ENCODE assay signal across 33 cellular contexts in genomic region chr6:66935612-66936011, GRCh38.
DNase-seq lines count a peak whose midpoint lies in the region; TF ChIP-seq lines count a peak whose summit lies in the region.
"Had no signal": no experiment of that assay in that cellular context is flagged by ENCODE, and none has a peak within 500 bp of the region (broad histone marks: within the 10 kb centered on the region; RNA-seq: fewer than 3 reads in every experiment).

No MANE protein-coding gene starts in this region.

- H3K36me3 Mint-ChIP-seq in endothelial cell (ENCODE audit: low read depth, unreplicated experiment): peaks cover 3% of the 10 kb centered on the region
- H3K36me3 Mint-ChIP-seq: CD14-positive monocyte; CD4-positive, alpha-beta memory T cell; CD4-positive, CD25-positive, alpha-beta regulatory T cell; CD8-positive, alpha-beta memory T cell; CD8-positive, alpha-beta T cell had no signal

- H3K4me1 ChIP-seq in neuronal stem cell (ENCODE audit: control insufficient read depth in 2 of 2, insufficient read depth in 1 of 2, low read depth in 1 of 2, low read length in 2 of 2): no peaks in the 10 kb centered on the region
- H3K4me1 ChIP-seq: A549; BE2C; BLaER1; BLaER1 treated with 17β-estradiol and CSF1 and Interleukin-3, amounts not matched to agents 10 nM and 100 nM; Caco-2 had no signal

- H3K27me3 Mint-ChIP-seq in endothelial cell (ENCODE audit: unreplicated experiment): peaks cover 4% of the 10 kb centered on the region
- H3K27me3 Mint-ChIP-seq: B cell; CD4-positive, alpha-beta memory T cell; CD4-positive, alpha-beta T cell; CD4-positive, CD25-positive, alpha-beta regulatory T cell; CD8-positive, alpha-beta memory T cell had no signal

- no peak overlapping the region for H2AFZ ChIP-seq in neuronal stem cell (ENCODE audit: low read length)

- H2BK5ac ChIP-seq in neuronal stem cell (ENCODE audit: low read length): no peak overlapping the region

- DNase-seq in endothelial cell (ENCODE audit: low spot score) (no peak), neuronal stem cell (ENCODE audit: low spot score) (no peak), posterior vena cava (ENCODE audit: low spot score) (peak; percentile 64), nucleus accumbens (lab: John Stamatoyannopoulos, UW) (no peak), ecto neural progenitor cell (ENCODE audit: low spot score) (no peak), dedifferentiated amniotic fluid mesenchymal stem cell (ENCODE audit: extremely low spot score) (no peak)
- DNase-seq: 8988T; ACHN; AML-193; BE2C; C1 segment of cervical spinal cord; Caco-2; Calu3; CD4-positive, alpha-beta memory T cell; CD4-positive, alpha-beta T cell; CD4-positive, CD25-positive, alpha-beta regulatory T cell; CD8-positive, alpha-beta memory T cell; CD8-positive, alpha-beta T cell; COR-L47; DMS 273 treated with DMSO at 0.1 percent for 48 hours; DMS153; DMS53; DMS79; DMS79 treated with DMSO at 0.1 percent for 48 hours; DND-41; EL had no signal

- no peaks in the 10 kb centered on the region for H3K36me3 ChIP-seq in neuronal stem cell (replicated peaks in 1 of 2; ENCODE audit: control insufficient read depth in 2 of 2, insufficient read depth in 2 of 2, low read length in 2 of 2)
- H3K36me3 ChIP-seq: BE2C; BLaER1; BLaER1 treated with 17β-estradiol and CSF1 and Interleukin-3, amounts not matched to agents 10 nM and 100 nM had no signal

- TF ChIP-seq CTCF in endothelial cell (IDR thresholded peaks at IDR 0.05; ENCODE audit: unreplicated experiment): no peak

- H2AK5ac ChIP-seq in neuronal stem cell (ENCODE audit: low read depth, low read length): no peak overlapping the region

- intact Hi-C loops in posterior vena cava (cut with DNase I): no loop called here

- H3K27ac ChIP-seq in neuronal stem cell (replicated peaks; ENCODE audit: low read length): no peak overlapping the region
- H3K27ac ChIP-seq: 22Rv1; A549; BLaER1; BLaER1 treated with 17β-estradiol and CSF1 and Interleukin-3, amounts not matched to agents 10 nM and 100 nM; C4-2B had no signal

- no peak overlapping the region for H4K8ac ChIP-seq in neuronal stem cell (ENCODE audit: low read depth, low read length)

- no peaks in the 10 kb centered on the region for H3K79me1 ChIP-seq in neuronal stem cell (ENCODE audit: low read depth, low read length)

- no peaks in the 10 kb centered on the region for H3K27me3 ChIP-seq in neuronal stem cell (ENCODE audit: control insufficient read depth in 3 of 3, insufficient read depth in 3 of 3, low read depth in 1 of 3, low read length in 3 of 3)
- H3K27me3 ChIP-seq: BE2C; BLaER1; BLaER1 treated with 17β-estradiol and CSF1 and Interleukin-3, amounts not matched to agents 10 nM and 100 nM had no signal

- no peak overlapping the region for H3K23ac ChIP-seq in neuronal stem cell (ENCODE audit: low read depth, low read length, poor library complexity)

- H3K9me3 ChIP-seq in neuronal stem cell (replicated peaks in 1 of 2; ENCODE audit: control insufficient read depth in 2 of 2, insufficient read depth in 1 of 2, low read depth in 1 of 2, low read length in 2 of 2): no peaks in the 10 kb centered on the region
- H3K9me3 ChIP-seq: A549, BE2C, Caco-2 had no signal

- H2BK120ac ChIP-seq in neuronal stem cell (ENCODE audit: low read depth, low read length): no peak overlapping the region

- peak overlapping the region; percentile 13 for H3K18ac ChIP-seq in neuronal stem cell (ENCODE audit: low read length)

- no peak overlapping the region for H3K14ac ChIP-seq in neuronal stem cell (ENCODE audit: low read length)

- peak overlapping the region; percentile 69 for H3K4me3 Mint-ChIP-seq in endothelial cell (ENCODE audit: unreplicated experiment)
- H3K4me3 Mint-ChIP-seq: B cell; CD14-positive monocyte; CD4-positive, alpha-beta memory T cell; CD4-positive, alpha-beta T cell; CD4-positive, CD25-positive, alpha-beta regulatory T cell; CD8-positive, alpha-beta memory T cell; CD8-positive, alpha-beta T cell had no signal

- H3K27ac Mint-ChIP-seq in endothelial cell (ENCODE audit: unreplicated experiment): no peak overlapping the region
- H3K27ac Mint-ChIP-seq: B cell; CD14-positive monocyte; CD4-positive, alpha-beta memory T cell; CD4-positive, alpha-beta T cell; CD4-positive, CD25-positive, alpha-beta regulatory T cell; CD8-positive, alpha-beta memory T cell; CD8-positive, alpha-beta T cell had no signal

- no peak overlapping the region for H3K4me3 ChIP-seq in neuronal stem cell (ENCODE audit: low read length in 2 of 2)
- H3K4me3 ChIP-seq: A549; BLaER1; BLaER1 treated with 17β-estradiol and CSF1 and Interleukin-3, amounts not matched to agents 10 nM and 100 nM had no signal

- WGBS in neuronal stem cell (ENCODE audit: extremely low coverage in 2 of 2, insufficient read length in 2 of 2, insufficient replicate concordance in 1 of 2), 2 donors: no CpG with 5 or more reads among the region's 3 CpGs

- no peak overlapping the region for H2BK15ac ChIP-seq in neuronal stem cell (ENCODE audit: low read length)

- no peaks in the 10 kb centered on the region for H3K4me1 Mint-ChIP-seq in endothelial cell (ENCODE audit: unreplicated experiment)
- H3K4me1 Mint-ChIP-seq: B cell; CD14-positive monocyte; CD4-positive, alpha-beta memory T cell; CD4-positive, CD25-positive, alpha-beta regulatory T cell; CD8-positive, alpha-beta memory T cell had no signal

- H3K9me3 Mint-ChIP-seq in endothelial cell (ENCODE audit: unreplicated experiment): peaks cover 11% of the 10 kb centered on the region

- no peak overlapping the region for H3K4ac ChIP-seq in neuronal stem cell (ENCODE audit: low read length)

- H3K4me2 ChIP-seq in neuronal stem cell (ENCODE audit: insufficient read depth, low read length, poor library complexity, severe bottlenecking): no peak overlapping the region
- H3K4me2 ChIP-seq: A549; BLaER1; BLaER1 treated with 17β-estradiol and CSF1 and Interleukin-3, amounts not matched to agents 10 nM and 100 nM had no signal

- no peak overlapping the region for H2BK12ac ChIP-seq in neuronal stem cell (ENCODE audit: low read length)

- H4K91ac ChIP-seq in neuronal stem cell (ENCODE audit: low read depth, low read length, poor library complexity): no peak overlapping the region

- H3K9ac ChIP-seq in neuronal stem cell (ENCODE audit: low read depth, low read length, poor library complexity): no peak overlapping the region
- H3K9ac ChIP-seq: BLaER1; BLaER1 treated with 17β-estradiol and CSF1 and Interleukin-3, amounts not matched to agents 10 nM and 100 nM had no signal
